In genomic region chr1:65423884-65424655, GRCh38 we compare ENCODE assay signal across 10 cellular contexts. TPM values are rescaled to one million over a fixed set of nuclear protein-coding genes. Genes with fewer than 3 reads are reported as not detected.
DNase-seq lines count a peak whose midpoint lies in the region; ATAC-seq and TF ChIP-seq lines count a peak whose summit lies in the region.
"Had no signal": no experiment of that assay in that cellular context is flagged by ENCODE, and none has a peak within 500 bp of the region (broad histone marks: within the 10 kb centered on the region; RNA-seq: fewer than 3 reads in every experiment).

No MANE protein-coding gene starts in this region.

- TF ChIP-seq CTCF in NB4 (IDR thresholded peaks at IDR 0.05; ENCODE audit: low read depth, low read length) (no peak), endodermal cell (conservative IDR thresholded peaks at IDR 0.05) (no peak)

- no peaks in the 10 kb centered on the region for H3K9me3 ChIP-seq in endodermal cell (ENCODE audit: control insufficient read depth, low read length)
- H3K9me3 ChIP-seq: BLaER1 had no signal

- H3K9me3 Mint-ChIP-seq in activated CD4-positive, alpha-beta T cell treated with anti-CD3 and anti-CD28 coated beads for 36 hours (ENCODE audit: low read depth) = no peaks in the 10 kb centered on the region
- H3K9me3 Mint-ChIP-seq in endodermal cell = no peaks in the 10 kb centered on the region
- H3K9me3 Mint-ChIP-seq: mesothelial cell of epicardium had no signal

- POLR2A ChIA-PET in activated CD4-positive, alpha-beta T cell treated with anti-CD3 and anti-CD28 coated beads for 36 hours (lab: Charles Lee) = no interaction called here

- 94% methylated on average over 2 of the region's 2 CpGs; no CpG with 5 or more reads in 1 of the 2 experiments for WGBS in endodermal cell (ENCODE audit: insufficient coverage in 1 of 2, insufficient read length in 1 of 2), 2 experiments

- H3K4me1 ChIP-seq in endodermal cell (ENCODE audit: control insufficient read depth, insufficient read depth, low read length) = no peaks in the 10 kb centered on the region

- DNase-seq in activated CD4-positive, alpha-beta T cell treated with anti-CD3 and anti-CD28 coated beads for 36 hours = peak; percentile 27
- DNase-seq in activated CD4-positive, alpha-beta T cell treated with anti-CD3 and anti-CD28 coated beads for 1 hour = no peak
- DNase-seq in NB4 (ENCODE audit: low read depth) (peak; percentile 44), endodermal cell (no peak), skeletal muscle cell (ENCODE audit: low read depth) (peak; percentile 74), Right ventricle myocardium superior (no peak)

- TF ChIP-seq POLR2A in NB4 (IDR thresholded peaks at IDR 0.05; ENCODE audit: extremely low read depth, insufficient read length) = no peak

- H3K36me3 Mint-ChIP-seq in activated CD4-positive, alpha-beta T cell treated with anti-CD3 and anti-CD28 coated beads for 36 hours (ENCODE audit: low read depth) = peaks cover 25% of the 10 kb centered on the region
- H3K36me3 Mint-ChIP-seq in endodermal cell (ENCODE audit: low read depth) = peaks cover 42% of the 10 kb centered on the region

- no peaks in the 10 kb centered on the region for H3K27me3 Mint-ChIP-seq in activated CD4-positive, alpha-beta T cell treated with anti-CD3 and anti-CD28 coated beads for 36 hours
- H3K27me3 Mint-ChIP-seq in endodermal cell (ENCODE audit: insufficient read depth) = no peaks in the 10 kb centered on the region

- H3K27ac ChIP-seq in endodermal cell (ENCODE audit: low read depth, low read length) = no peak overlapping the region
- H3K27ac ChIP-seq: BLaER1 had no signal

- H3K4me3 Mint-ChIP-seq in activated CD4-positive, alpha-beta T cell treated with anti-CD3 and anti-CD28 coated beads for 36 hours = no peak overlapping the region
- no peak overlapping the region for H3K4me3 Mint-ChIP-seq in endodermal cell
- H3K4me3 Mint-ChIP-seq: mesothelial cell of epicardium had no signal

- H3K9ac ChIP-seq in endodermal cell (ENCODE audit: extremely low read depth, low read length, poor library complexity, severe bottlenecking) = no peak overlapping the region
- H3K9ac ChIP-seq: BLaER1 had no signal

- H3K4me1 Mint-ChIP-seq in activated CD4-positive, alpha-beta T cell treated with anti-CD3 and anti-CD28 coated beads for 36 hours = peaks cover 9% of the 10 kb centered on the region
- H3K4me1 Mint-ChIP-seq in endodermal cell = peaks cover 19% of the 10 kb centered on the region

- peak; percentile 4 for ATAC-seq in activated CD4-positive, alpha-beta T cell treated with anti-CD3 and anti-CD28 coated beads for 36 hours
- ATAC-seq in GM18498 (IDR thresholded peaks at IDR 0.05; ENCODE audit: unreplicated experiment) = no peak
- ATAC-seq in HG03039 (IDR thresholded peaks at IDR 0.05; ENCODE audit: unreplicated experiment) = no peak
- ATAC-seq in Right ventricle myocardium superior (ENCODE audit: poor library complexity) = no peak

- CTCF ChIA-PET in activated CD4-positive, alpha-beta T cell treated with anti-CD3 and anti-CD28 coated beads for 36 hours (lab: Charles Lee) = interaction anchor here (0.8 kb wide), 1 partner anchor 188 kb away, joined by 3 read pairs; no protein-coding TSS in a partner anchor

- no peak overlapping the region for H3K27ac Mint-ChIP-seq in activated CD4-positive, alpha-beta T cell treated with anti-CD3 and anti-CD28 coated beads for 36 hours
- H3K27ac Mint-ChIP-seq in endodermal cell = peak overlapping the region; percentile 78
- H3K27ac Mint-ChIP-seq: mesothelial cell of epicardium had no signal

- no peak overlapping the region for H3K4me3 ChIP-seq in NB4 (ENCODE audit: low read depth, low read length)
- no peak overlapping the region for H3K4me3 ChIP-seq in endodermal cell (ENCODE audit: low read length)
- no peak overlapping the region for H3K4me3 ChIP-seq in skeletal muscle cell (ENCODE audit: low read depth, low read length)
- H3K4me3 ChIP-seq: BLaER1 had no signal

- H3K36me3 ChIP-seq in endodermal cell (ENCODE audit: control insufficient read depth, insufficient read depth, low read length) = peaks cover 35% of the 10 kb centered on the region

- H3K27me3 ChIP-seq in endodermal cell (ENCODE audit: control insufficient read depth, insufficient read depth, low read length, poor library complexity, severe bottlenecking) = no peaks in the 10 kb centered on the region
- H3K27me3 ChIP-seq: BLaER1 had no signal

- intact Hi-C loops in activated CD4-positive, alpha-beta T cell treated with anti-CD3 and anti-CD28 coated beads for 36 hours (cut with DNase I, micrococcal nuclease) = loop anchor here (1.0 to 10.0 kb wide), 6 partner anchors 357 to 1832 kb away; partner anchors contain the start of gene PGM1 (in 1 of the 2)
- intact Hi-C loops in Right ventricle myocardium superior (cut with DNase I) = loop anchor here (10.0 kb wide), 1 partner anchor 359 kb away; no protein-coding TSS in a partner anchor

RNA-seq across cellular contexts. Expression of gene LEPR, which starts 3.6 kb away (rescaled TPM):
- total RNA-seq in activated CD4-positive, alpha-beta T cell treated with anti-CD3 and anti-CD28 coated beads for 36 hours = 1 to 10 TPM; 2.7 to 3.7 TPM
- total RNA-seq in endodermal cell (10 to 100 TPM in 1 of 2 donors, 1 to 10 TPM in 1; 7.2 to 11.1 TPM), Right ventricle myocardium superior (4.3 TPM)
- polyA plus RNA-seq in endodermal cell (2013, experiment 1 of 2) = 6.2 TPM
- 7.4 TPM for polyA plus RNA-seq in endodermal cell (2013, experiment 2 of 2)

RNA-seq across cellular contexts. Expression of gene LEPROT, which starts 3.6 kb away (rescaled TPM):
- 10 to 100 TPM; 11.2 to 19.1 TPM for total RNA-seq in activated CD4-positive, alpha-beta T cell treated with anti-CD3 and anti-CD28 coated beads for 36 hours
- total RNA-seq in endodermal cell = 10 to 100 TPM; 19.7 to 49.0 TPM
- 33.6 TPM for polyA plus RNA-seq in endodermal cell (2013, experiment 1 of 2)
- polyA plus RNA-seq in endodermal cell (2013, experiment 2 of 2) = 28.9 TPM
- 54.1 TPM for total RNA-seq in Right ventricle myocardium superior

Comparison
In these comparisons a context has a peak if more than half of its experiments do, and no peak if none do; other contexts are left out.
1. DNase-seq: peak in activated CD4-positive, alpha-beta T cell treated with anti-CD3 and anti-CD28 coated beads for 36 hours (single experiment), NB4 (single experiment) and skeletal muscle cell (single experiment); none in activated CD4-positive, alpha-beta T cell treated with anti-CD3 and anti-CD28 coated beads for 1 hour (single experiment), endodermal cell (single experiment) and Right ventricle myocardium superior (single experiment).